In genomic region chr7:44894881-44895600, GRCh38 we compare ENCODE assay signal across 20 cellular contexts. TPM values are rescaled to one million over a fixed set of nuclear protein-coding genes. Genes with fewer than 3 reads are reported as not detected.
DNase-seq lines count a peak whose midpoint lies in the region; ATAC-seq and TF ChIP-seq lines count a peak whose summit lies in the region.
"Had no signal": no experiment of that assay in that cellular context is flagged by ENCODE, and none has a peak within 500 bp of the region (broad histone marks: within the 10 kb centered on the region; RNA-seq: fewer than 3 reads in every experiment).

No MANE protein-coding gene starts in this region.

- H3K4me3 Mint-ChIP-seq in WTC11: no peak overlapping the region
- H3K4me3 Mint-ChIP-seq: dendritic cell treated with granulocyte-macrophage colony-stimulating factor and Interleukin-4, amounts not matched to agents 40 ng/mL and 50 ng/mL, for 4 days; mesothelial cell of epicardium had no signal

- H3K27me3 ChIP-seq in layer of hippocampus (ENCODE audit: control insufficient read depth, insufficient read depth, low read length): no peaks in the 10 kb centered on the region
- H3K27me3 ChIP-seq: BLaER1 treated with 17β-estradiol and CSF1 and Interleukin-3, amounts not matched to agents 10 nM and 100 nM; right atrium auricular region; SJSA1 had no signal

- peak overlapping the region; percentile 48 for H3K27ac ChIP-seq in layer of hippocampus (ENCODE audit: low read depth, low read length)
- H3K27ac ChIP-seq: right atrium auricular region, SJSA1 had no signal

- DNase-seq in NCI-H82 (lab: John Stamatoyannopoulos, UW) (peak; percentile 8), NCI-H82 treated with DMSO at 0.1 percent for 48 hours (lab: John Stamatoyannopoulos, UW; ENCODE audit: unreplicated experiment) (no peak), amygdala (lab: John Stamatoyannopoulos, UW) (peak in 32 of 56 donors; percentile 6 to 78 (median 46)), DMS53 treated with DMSO at 0.1 percent for 48 hours (lab: John Stamatoyannopoulos, UW; ENCODE audit: unreplicated experiment) (no peak), WTC11 (ENCODE audit: low spot score) (no peak), HEK293T (ENCODE audit: extremely low spot score) (no peak)
- DNase-seq in stimulated activated naive CD8-positive, alpha-beta T cell treated with anti-CD3 and anti-CD28 coated beads, Interleukin-15, Interleukin-2, amounts not matched to agents 100 U/mL and 50 U/mL, for 24 hours: no peak
- DNase-seq: activated gamma-delta T cell, DMS153, Karpas-422, NCI-H1105 treated with DMSO at 0.1 percent for 48 hours, NCI-H2107, NCI-H526 treated with DMSO at 0.1 percent for 48 hours, OCI-M1 had no signal

- H3K9me3 Mint-ChIP-seq in WTC11: peaks cover 8% of the 10 kb centered on the region
- H3K9me3 Mint-ChIP-seq: dendritic cell treated with granulocyte-macrophage colony-stimulating factor and Interleukin-4, amounts not matched to agents 40 ng/mL and 50 ng/mL, for 4 days; mesothelial cell of epicardium had no signal

- CTCF ChIA-PET in WTC11 (lab: Charles Lee) (interaction anchor here (1.8 kb wide), 1 partner anchor 38 kb away, joined by 6 read pairs; no protein-coding TSS in a partner anchor), HEK293T (lab: Yijun Ruan, JAX) (interaction anchor here (1.0 kb wide), 1 partner anchor 10 kb away, joined by 3 read pairs; the partner anchor contains the start of gene PURB)

- H3K36me3 Mint-ChIP-seq in WTC11: no peaks in the 10 kb centered on the region
- H3K36me3 Mint-ChIP-seq: mesothelial cell of epicardium had no signal

- TF ChIP-seq CTCF in WTC11 (IDR thresholded peaks at IDR 0.05): no peak

- POLR2A ChIA-PET in WTC11 (lab: Charles Lee): no interaction called here
- POLR2A ChIA-PET in HEK293T (lab: Yijun Ruan, JAX): interaction anchor here (1.0 to 4.4 kb wide), 2 partner anchors 10 to 49 kb away, joined by 3 to 22 read pairs; partner anchors contain the start of gene PURB

- peaks cover 3% of the 10 kb centered on the region for H3K27me3 Mint-ChIP-seq in WTC11 (ENCODE audit: low read depth)
- H3K27me3 Mint-ChIP-seq: dendritic cell treated with granulocyte-macrophage colony-stimulating factor and Interleukin-4, amounts not matched to agents 40 ng/mL and 50 ng/mL, for 4 days had no signal

- no peaks in the 10 kb centered on the region for H3K4me1 Mint-ChIP-seq in WTC11
- H3K4me1 Mint-ChIP-seq: mesothelial cell of epicardium had no signal

- no peak overlapping the region for H3K27ac Mint-ChIP-seq in WTC11
- H3K27ac Mint-ChIP-seq: dendritic cell treated with granulocyte-macrophage colony-stimulating factor and Interleukin-4, amounts not matched to agents 40 ng/mL and 50 ng/mL, for 4 days; mesothelial cell of epicardium had no signal

- ATAC-seq in stimulated activated naive CD8-positive, alpha-beta T cell treated with anti-CD3 and anti-CD28 coated beads, Interleukin-15, Interleukin-2, amounts not matched to agents 100 U/mL and 50 U/mL, for 24 hours: peak; percentile 77
- ATAC-seq in WTC11: no peak

TF ChIP-seq in WTC11, 78 proteins besides CTCF, POLR2A, EP300 and RAD21:
- TF ChIP-seq TP53 (CRISPR knock-in tag; IDR thresholded peaks at IDR 0.05) (no peak), SOX15 (CRISPR knock-in tag; IDR thresholded peaks at IDR 0.05) (no peak), ETV6 (CRISPR knock-in tag; IDR thresholded peaks at IDR 0.05) (no peak), MAX (CRISPR knock-in tag; IDR thresholded peaks at IDR 0.05) (no peak), ZNF138 (CRISPR knock-in tag; conservative IDR thresholded peaks at IDR 0.05) (no peak)
TF ChIP-seq in WTC11: peak in this region for 0.

TF ChIP-seq in HEK293T, 16 proteins besides CTCF, POLR2A, EP300 and RAD21:
- no peak for TF ChIP-seq FOXA1 (IDR thresholded peaks at IDR 0.05)
- no peak for TF ChIP-seq CTBP1 (IDR thresholded peaks at IDR 0.05; ENCODE audit: borderline replicate concordance)
- TF ChIP-seq ZNF384 (IDR thresholded peaks at IDR 0.05): no peak
- TF ChIP-seq L3MBTL2 (conservative IDR thresholded peaks at IDR 0.05): no peak
- no peak for TF ChIP-seq HDGF (IDR thresholded peaks at IDR 0.05; ENCODE audit: borderline replicate concordance)
- TF ChIP-seq FOXK2 (IDR thresholded peaks at IDR 0.05): no peak
- TF ChIP-seq LEF1 (IDR thresholded peaks at IDR 0.05; ENCODE audit: borderline replicate concordance): no peak
- no peak for TF ChIP-seq SP1 (IDR thresholded peaks at IDR 0.05)
- no peak for TF ChIP-seq PKNOX1 (IDR thresholded peaks at IDR 0.05)
- TF ChIP-seq TARDBP (IDR thresholded peaks at IDR 0.05): no peak
- no peak for TF ChIP-seq SUZ12 (IDR thresholded peaks at IDR 0.05)
- TF ChIP-seq NFRKB (IDR thresholded peaks at IDR 0.05): no peak
- TF ChIP-seq BHLHE40 (IDR thresholded peaks at IDR 0.05; ENCODE audit: borderline replicate concordance): no peak

RNA-seq across cellular contexts. Expression of gene PURB, which starts 9.7 kb away (rescaled TPM):
- 22.0 to 22.5 TPM (median 22.1 TPM) in 3 replicates for total RNA-seq in WTC11 (2021)

RNA-seq across cellular contexts. Expression of gene H2AZ2, which starts 47.2 kb away (rescaled TPM):
- total RNA-seq in WTC11 (2021): 178 to 229 TPM (median 227 TPM) in 3 replicates

Comparison
In these comparisons a context has a peak if more than half of its experiments do, and no peak if none do; other contexts are left out.
1. DNase-seq: peak in NCI-H82 (single experiment) and amygdala (32 of 56); none in NCI-H82 treated with DMSO at 0.1 percent for 48 hours (single experiment), stimulated activated naive CD8-positive, alpha-beta T cell treated with anti-CD3 and anti-CD28 coated beads, Interleukin-15, Interleukin-2, amounts not matched to agents 100 U/mL and 50 U/mL, for 24 hours (single experiment), DMS53 treated with DMSO at 0.1 percent for 48 hours (single experiment), WTC11 (single experiment) and HEK293T (single experiment).